Comparison of ENCODE assay signal across 26 cellular contexts in genomic region chr14:57943038-57943437, GRCh38.
"Had no signal": no experiment of that assay in that cellular context is flagged by ENCODE, and none has a peak within 500 bp of the region (broad histone marks: within the 10 kb centered on the region; RNA-seq: fewer than 3 reads in every experiment).

No MANE protein-coding gene starts in this region.

- H3K4me3 ChIP-seq: PC-9, SK-N-MC had no signal

- DNase-seq: activated CD4-positive, alpha-beta memory T cell treated with anti-CD3 and anti-CD28 coated beads for 36 hours; activated CD4-positive, alpha-beta T cell treated with anti-CD3 and anti-CD28 coated beads for 36 hours; activated CD4-positive, alpha-beta T cell treated with anti-CD3 and anti-CD28 coated beads, Interleukin-2, amount 10 ng/mL, durations not matched to agents 7 days and 5 days; activated CD8-positive, alpha-beta memory T cell treated with anti-CD3 and anti-CD28 coated beads, Interleukin-2, amount 50 U/mL, for 4 hours; activated gamma-delta T cell treated with Interleukin-2 at 50 U/mL for 16 hours; activated naive CD4-positive, alpha-beta T cell treated with anti-CD3 and anti-CD28 coated beads for 36 hours; activated T-cell treated with anti-CD3 and anti-CD28 coated beads for 4 hours; activated T-cell treated with anti-CD3 and anti-CD28 coated beads, Interleukin-2, amount 50 U/mL, for 4 hours; anterior cingulate cortex; caudate nucleus; cerebellar nuclear complex; MM.1S; MV-4-11; NCI-H1092; NCI-H1436 treated with DMSO at 0.1 percent for 48 hours; NCI-H1694 treated with DMSO at 0.1 percent for 48 hours; NCI-H2029; NCI-H345; NCI-H524 treated with DMSO at 0.1 percent for 48 hours; NCI-H748 treated with DMSO at 0.1 percent for 48 hours; PC-9; Right ventricle myocardium superior had no signal

- ATAC-seq: activated CD4-positive, alpha-beta T cell treated with anti-CD3 and anti-CD28 coated beads for 36 hours; activated CD4-positive, CD25-positive, alpha-beta regulatory T cell treated with anti-CD3 and anti-CD28 coated beads, Interleukin-2, amount 50 U/mL, for 24 hours; activated naive CD4-positive, alpha-beta T cell treated with anti-CD3 and anti-CD28 coated beads, Interleukin-2, amount 50 U/mL, for 72 hours; activated T-cell treated with anti-CD3 and anti-CD28 coated beads, Interleukin-2, amount 50 U/mL, for 4 hours had no signal

- H3K9ac ChIP-seq: KMS-11 had no signal

- H3K27ac ChIP-seq: KMS-11, PC-9, SK-N-MC had no signal
